In genomic region chr16:46689492-46690280, GRCh38 we compare ENCODE assay signal across 1 cellular context.
TF ChIP-seq lines count a peak whose summit lies in the region.

ORC6 (plus strand) TSS chr16:46689659; CDS start chr16:46689706, 47 bp downstream.

TF ChIP-seq in HepG2, 621 proteins besides CTCF, POLR2A, EP300 and RAD21 (continued from another document and continues in another):
- no peak for TF ChIP-seq ARID5B (CRISPR knock-in tag; IDR thresholded peaks at IDR 0.05)
- peak; percentile 47; the same call in 1 of the 2 replicates for TF ChIP-seq ZNF318 (CRISPR knock-in tag; IDR thresholded peaks at IDR 0.05)
- TF ChIP-seq ZNF230 (CRISPR knock-in tag; IDR thresholded peaks at IDR 0.05): no peak; the same call in 1 of the 2 replicates
- TF ChIP-seq ZSCAN29 (CRISPR knock-in tag; conservative IDR thresholded peaks at IDR 0.05): peak; percentile 100
- TF ChIP-seq ZNF253 (CRISPR knock-in tag; IDR thresholded peaks at IDR 0.05; ENCODE audit: borderline replicate concordance): 0 out of 2 replicates have a peak, but pooled peaks have one; percentile 58
- no peak for TF ChIP-seq DNMT3B (CRISPR knock-in tag; conservative IDR thresholded peaks at IDR 0.05)
- TF ChIP-seq SMYD3 (CRISPR knock-in tag; IDR thresholded peaks at IDR 0.05): 0 out of 2 replicates have a peak, but pooled peaks have one; percentile 40
- TF ChIP-seq NFRKB (IDR thresholded peaks at IDR 0.05): no peak
- TF ChIP-seq RFXAP (CRISPR knock-in tag; IDR thresholded peaks at IDR 0.05; ENCODE audit: borderline replicate concordance): no peak; the same call in 1 of the 2 replicates
- no peak; the same call in 1 of the 2 replicates for TF ChIP-seq ZBTB20 (CRISPR knock-in tag; IDR thresholded peaks at IDR 0.05; ENCODE audit: borderline replicate concordance, low read depth)
- peak; percentile 45; the same call in 1 of the 2 replicates for TF ChIP-seq ZNF329 (CRISPR knock-in tag; IDR thresholded peaks at IDR 0.05; ENCODE audit: low read depth)
- TF ChIP-seq ZC3H4 (CRISPR knock-in tag; IDR thresholded peaks at IDR 0.05; ENCODE audit: borderline replicate concordance): no peak
- TF ChIP-seq TBX3 (IDR thresholded peaks at IDR 0.05; ENCODE audit: borderline replicate concordance): no peak
- peak; percentile 71 for TF ChIP-seq POLR2AphosphoS5 (IDR thresholded peaks at IDR 0.05; ENCODE audit: low read depth, low read length)
- TF ChIP-seq POLR2G (IDR thresholded peaks at IDR 0.05; ENCODE audit: low read depth, low read length): peak; percentile 76
- no peak for TF ChIP-seq JDP2 (CRISPR knock-in tag; IDR thresholded peaks at IDR 0.05; ENCODE audit: borderline replicate concordance)
- TF ChIP-seq ZNF510 (CRISPR knock-in tag; IDR thresholded peaks at IDR 0.05; ENCODE audit: low read depth): peak; percentile 73; the same call in 1 of the 2 replicates
- TF ChIP-seq MBNL3 (CRISPR knock-in tag; conservative IDR thresholded peaks at IDR 0.05): no peak
- no peak for TF ChIP-seq ZGPAT (CRISPR knock-in tag; IDR thresholded peaks at IDR 0.05)
- no peak for TF ChIP-seq RORA (CRISPR knock-in tag; IDR thresholded peaks at IDR 0.05)
- no peak for TF ChIP-seq RFX3 (CRISPR knock-in tag; IDR thresholded peaks at IDR 0.05)
- no peak for TF ChIP-seq ZNF878 (CRISPR knock-in tag; IDR thresholded peaks at IDR 0.05)
- no peak; the same call in 1 of the 2 replicates for TF ChIP-seq UBTF (CRISPR knock-in tag; IDR thresholded peaks at IDR 0.05)
- no peak for TF ChIP-seq SNRNP70 (IDR thresholded peaks at IDR 0.05; ENCODE audit: low read depth, low read length)
- TF ChIP-seq ZNF12 (CRISPR knock-in tag; IDR thresholded peaks at IDR 0.05): no peak
- peak; percentile 71 for TF ChIP-seq ZBTB38 (CRISPR knock-in tag; IDR thresholded peaks at IDR 0.05)
- TF ChIP-seq ZNF44 (CRISPR knock-in tag; IDR thresholded peaks at IDR 0.05): no peak
- TF ChIP-seq CERS6 (CRISPR knock-in tag; IDR thresholded peaks at IDR 0.05): peak; percentile 52; the same call in 1 of the 2 replicates
- TF ChIP-seq ZNF18 (CRISPR knock-in tag; IDR thresholded peaks at IDR 0.05; ENCODE audit: insufficient replicate concordance): no peak
- TF ChIP-seq HIVEP1 (CRISPR knock-in tag; IDR thresholded peaks at IDR 0.05): no peak
- TF ChIP-seq KDM2A (CRISPR knock-in tag; IDR thresholded peaks at IDR 0.05; ENCODE audit: borderline replicate concordance, low read depth): peak; percentile 62; the same call in 1 of the 2 replicates
- peak; percentile 88 for TF ChIP-seq ZNF776 (CRISPR knock-in tag; IDR thresholded peaks at IDR 0.05)
- TF ChIP-seq ZNF562 (CRISPR knock-in tag; IDR thresholded peaks at IDR 0.05; ENCODE audit: borderline replicate concordance): no peak
- no peak; the same call in 1 of the 2 replicates for TF ChIP-seq ZNF609 (CRISPR knock-in tag; IDR thresholded peaks at IDR 0.05; ENCODE audit: borderline replicate concordance)
- TF ChIP-seq AGO2 (optimal IDR thresholded peaks at IDR 0.05; ENCODE audit: low read depth, low read length): peak; percentile 14
